Comparison of ENCODE assay signal across 17 cellular contexts in genomic region chr9:129643706-129644105, GRCh38. TPM values are rescaled to one million over a fixed set of nuclear protein-coding genes. Genes with fewer than 3 reads are reported as not detected.
"Had no signal": no experiment of that assay in that cellular context is flagged by ENCODE, and none has a peak within 500 bp of the region (broad histone marks: within the 10 kb centered on the region; RNA-seq: fewer than 3 reads in every experiment).

No MANE protein-coding gene starts in this region.

- H3K36me3 Mint-ChIP-seq: activated naive CD8-positive, alpha-beta T cell treated with anti-CD3 and anti-CD28 coated beads, Interleukin-2, amount 10 ng/mL, durations not matched to agents 7 days and 5 days; stimulated activated memory B cell treated with anti-CD40 and anti-IgM and Interleukin-4, amounts not matched to agents 10 μg/mL and 1 μg/mL and 100 μg/mL, for 72 hours had no signal

- H3K9me3 Mint-ChIP-seq: activated naive CD8-positive, alpha-beta T cell treated with anti-CD3 and anti-CD28 coated beads, Interleukin-2, amount 10 ng/mL, durations not matched to agents 7 days and 5 days had no signal

- H3K27ac Mint-ChIP-seq: activated naive CD8-positive, alpha-beta T cell treated with anti-CD3 and anti-CD28 coated beads, Interleukin-2, amount 10 ng/mL, durations not matched to agents 7 days and 5 days; stimulated activated memory B cell treated with anti-CD40 and anti-IgM and Interleukin-4, amounts not matched to agents 10 μg/mL and 1 μg/mL and 100 μg/mL, for 72 hours had no signal

- H3K27ac ChIP-seq: parathyroid adenoma had no signal

- H3K4me3 Mint-ChIP-seq: stimulated activated memory B cell treated with anti-CD40 and anti-IgM and Interleukin-4, amounts not matched to agents 10 μg/mL and 1 μg/mL and 100 μg/mL, for 72 hours had no signal

- DNase-seq: activated CD4-positive, alpha-beta T cell treated with anti-CD3 and anti-CD28 coated beads for 1 hour; activated effector memory CD4-positive, alpha-beta T cell treated with Interleukin-2 at 50 U/mL for 16 hours; activated naive CD8-positive, alpha-beta T cell treated with anti-CD3 and anti-CD28 coated beads, Interleukin-2, amount 10 ng/mL, durations not matched to agents 7 days and 5 days; activated T-cell treated with anti-CD3 and anti-CD28 coated beads for 4 hours; anterior cingulate cortex; dorsolateral prefrontal cortex; left colon; substantia nigra; trophoblast cell had no signal

- H3K27me3 Mint-ChIP-seq: activated naive CD8-positive, alpha-beta T cell treated with anti-CD3 and anti-CD28 coated beads, Interleukin-2, amount 10 ng/mL, durations not matched to agents 7 days and 5 days had no signal

- ATAC-seq: left colon; stimulated activated memory B cell treated with anti-CD40 and anti-IgM and Interleukin-4, amounts not matched to agents 10 μg/mL and 1 μg/mL and 100 μg/mL, for 72 hours had no signal

- H3K4me3 ChIP-seq: breast epithelium, dorsolateral prefrontal cortex, smooth muscle cell had no signal

RNA-seq across cellular contexts. Expression of gene PRRX2, which starts 21.7 kb away (rescaled TPM):
- total RNA-seq: activated naive CD8-positive, alpha-beta T cell treated with anti-CD3 and anti-CD28 coated beads, Interleukin-2, amount 10 ng/mL, durations not matched to agents 7 days and 5 days had no signal

RNA-seq across cellular contexts. Expression of gene C9orf50, which starts 22.8 kb away (rescaled TPM):
- total RNA-seq: activated CD8-positive, alpha-beta memory T cell treated with anti-CD3 and anti-CD28 coated beads for 36 hours; activated naive CD8-positive, alpha-beta T cell treated with anti-CD3 and anti-CD28 coated beads, Interleukin-2, amount 10 ng/mL, durations not matched to agents 7 days and 5 days; esophagus mucosa; fibroblast of villous mesenchyme; lung microvascular endothelial cell; smooth muscle cell had no signal
